ENCODE assay signal across 1 cellular context in genomic region chr19:40581531-40581930, GRCh38.
TF ChIP-seq lines count a peak whose summit lies in the region.

No MANE protein-coding gene starts in this region.

TF ChIP-seq in K562, 482 proteins besides CTCF, POLR2A, EP300 and RAD21 (continued from another document):
- TF ChIP-seq ZNF121 (CRISPR knock-in tag; conservative IDR thresholded peaks at IDR 0.05): peak; percentile 59; the same call in 1 of the 2 replicates
